In the genomic region with DNA sequence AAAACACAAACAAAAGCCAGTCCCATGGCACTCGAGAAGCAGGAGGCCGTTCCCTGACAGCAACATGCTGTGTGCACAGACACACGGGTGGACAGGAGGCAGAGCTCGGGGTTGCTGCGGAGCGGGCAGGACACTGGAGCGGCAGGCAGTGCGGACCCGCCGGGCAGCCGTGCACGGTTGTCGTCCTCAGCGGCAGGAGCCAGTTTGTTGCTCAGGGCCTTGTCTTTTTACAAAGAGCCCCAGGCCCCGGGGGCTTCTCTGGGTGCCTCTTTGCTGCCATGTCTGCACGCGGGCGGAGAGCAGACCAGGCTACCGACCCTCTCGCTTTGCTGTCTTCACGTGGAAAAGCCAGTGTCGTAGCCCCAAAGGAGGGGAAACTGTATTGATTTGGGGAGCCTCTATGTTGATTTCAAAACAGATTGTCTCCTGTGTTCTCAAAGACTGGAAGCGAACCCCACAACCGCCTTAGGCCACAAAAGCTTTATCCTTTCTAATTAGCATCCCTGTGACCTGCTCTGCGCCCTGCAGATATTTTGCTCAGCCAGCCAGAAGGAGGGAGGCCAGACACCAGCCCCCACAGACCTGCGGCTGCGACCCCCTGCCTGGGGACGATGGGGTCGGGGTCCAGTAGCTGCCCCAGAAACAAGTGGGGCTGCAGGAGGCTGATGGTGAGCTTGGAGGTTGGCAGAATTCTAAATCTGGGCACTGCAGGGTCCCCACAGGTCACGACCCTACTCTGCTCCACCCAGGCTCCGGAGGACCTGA, we compare ENCODE assay signal across 1 cellular context.
A peak's percentile ranks its signal among the peaks of the same experiment; 100 is the strongest.
TF ChIP-seq lines count a peak whose summit lies in the region.

No MANE protein-coding gene starts in this region.

TF ChIP-seq in HepG2, 621 proteins besides CTCF, POLR2A, EP300 and RAD21 (continued from another document and continues in another):
- no peak for TF ChIP-seq NONO (IDR thresholded peaks at IDR 0.05)
- no peak for TF ChIP-seq NONO (CRISPR knock-in tag; conservative IDR thresholded peaks at IDR 0.05)
- TF ChIP-seq, protein P1, sequence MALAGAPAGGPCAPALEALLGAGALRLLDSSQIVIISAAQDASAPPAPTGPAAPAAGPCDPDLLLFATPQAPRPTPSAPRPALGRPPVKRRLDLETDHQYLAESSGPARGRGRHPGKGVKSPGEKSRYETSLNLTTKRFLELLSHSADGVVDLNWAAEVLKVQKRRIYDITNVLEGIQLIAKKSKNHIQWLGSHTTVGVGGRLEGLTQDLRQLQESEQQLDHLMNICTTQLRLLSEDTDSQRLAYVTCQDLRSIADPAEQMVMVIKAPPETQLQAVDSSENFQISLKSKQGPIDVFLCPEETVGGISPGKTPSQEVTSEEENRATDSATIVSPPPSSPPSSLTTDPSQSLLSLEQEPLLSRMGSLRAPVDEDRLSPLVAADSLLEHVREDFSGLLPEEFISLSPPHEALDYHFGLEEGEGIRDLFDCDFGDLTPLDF (CRISPR knock-in tag; IDR thresholded peaks at IDR 0.05) = no peak
- TF ChIP-seq, protein P2, sequence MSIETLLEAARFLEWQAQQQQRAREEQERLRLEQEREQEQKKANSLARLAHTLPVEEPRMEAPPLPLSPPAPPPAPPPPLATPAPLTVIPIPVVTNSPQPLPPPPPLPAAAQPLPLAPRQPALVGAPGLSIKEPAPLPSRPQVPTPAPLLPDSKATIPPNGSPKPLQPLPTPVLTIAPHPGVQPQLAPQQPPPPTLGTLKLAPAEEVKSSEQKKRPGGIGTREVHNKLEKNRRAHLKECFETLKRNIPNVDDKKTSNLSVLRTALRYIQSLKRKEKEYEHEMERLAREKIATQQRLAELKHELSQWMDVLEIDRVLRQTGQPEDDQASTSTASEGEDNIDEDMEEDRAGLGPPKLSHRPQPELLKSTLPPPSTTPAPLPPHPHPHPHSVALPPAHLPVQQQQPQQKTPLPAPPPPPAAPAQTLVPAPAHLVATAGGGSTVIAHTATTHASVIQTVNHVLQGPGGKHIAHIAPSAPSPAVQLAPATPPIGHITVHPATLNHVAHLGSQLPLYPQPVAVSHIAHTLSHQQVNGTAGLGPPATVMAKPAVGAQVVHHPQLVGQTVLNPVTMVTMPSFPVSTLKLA (IDR thresholded peaks at IDR 0.05) = no peak
- TF ChIP-seq ZNF446 (CRISPR knock-in tag; IDR thresholded peaks at IDR 0.05) = no peak
- TF ChIP-seq, protein P3, sequence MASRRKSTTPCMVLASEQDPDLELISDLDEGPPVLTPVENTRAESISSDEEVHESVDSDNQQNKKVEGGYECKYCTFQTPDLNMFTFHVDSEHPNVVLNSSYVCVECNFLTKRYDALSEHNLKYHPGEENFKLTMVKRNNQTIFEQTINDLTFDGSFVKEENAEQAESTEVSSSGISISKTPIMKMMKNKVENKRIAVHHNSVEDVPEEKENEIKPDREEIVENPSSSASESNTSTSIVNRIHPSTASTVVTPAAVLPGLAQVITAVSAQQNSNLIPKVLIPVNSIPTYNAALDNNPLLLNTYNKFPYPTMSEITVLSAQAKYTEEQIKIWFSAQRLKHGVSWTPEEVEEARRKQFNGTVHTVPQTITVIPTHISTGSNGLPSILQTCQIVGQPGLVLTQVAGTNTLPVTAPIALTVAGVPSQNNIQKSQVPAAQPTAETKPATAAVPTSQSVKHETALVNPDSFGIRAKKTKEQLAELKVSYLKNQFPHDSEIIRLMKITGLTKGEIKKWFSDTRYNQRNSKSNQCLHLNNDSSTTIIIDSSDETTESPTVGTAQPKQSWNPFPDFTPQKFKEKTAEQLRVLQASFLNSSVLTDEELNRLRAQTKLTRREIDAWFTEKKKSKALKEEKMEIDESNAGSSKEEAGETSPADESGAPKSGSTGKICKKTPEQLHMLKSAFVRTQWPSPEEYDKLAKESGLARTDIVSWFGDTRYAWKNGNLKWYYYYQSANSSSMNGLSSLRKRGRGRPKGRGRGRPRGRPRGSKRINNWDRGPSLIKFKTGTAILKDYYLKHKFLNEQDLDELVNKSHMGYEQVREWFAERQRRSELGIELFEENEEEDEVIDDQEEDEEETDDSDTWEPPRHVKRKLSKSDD (CRISPR knock-in tag; IDR thresholded peaks at IDR 0.05; ENCODE audit: low read depth) = no peak
- no peak for TF ChIP-seq MAFG (CRISPR knock-in tag; IDR thresholded peaks at IDR 0.05)
- TF ChIP-seq YY1 (IDR thresholded peaks at IDR 0.05; ENCODE audit: insufficient read depth, insufficient replicate concordance, low read depth, low read length) = peak; percentile 26
- no peak for TF ChIP-seq DNMT3B (CRISPR knock-in tag; conservative IDR thresholded peaks at IDR 0.05)
- no peak for TF ChIP-seq SIX1 (CRISPR knock-in tag; IDR thresholded peaks at IDR 0.05; ENCODE audit: borderline replicate concordance)
- no peak for TF ChIP-seq NR2C2 (CRISPR knock-in tag; IDR thresholded peaks at IDR 0.05; ENCODE audit: borderline replicate concordance)
- TF ChIP-seq, protein P4, sequence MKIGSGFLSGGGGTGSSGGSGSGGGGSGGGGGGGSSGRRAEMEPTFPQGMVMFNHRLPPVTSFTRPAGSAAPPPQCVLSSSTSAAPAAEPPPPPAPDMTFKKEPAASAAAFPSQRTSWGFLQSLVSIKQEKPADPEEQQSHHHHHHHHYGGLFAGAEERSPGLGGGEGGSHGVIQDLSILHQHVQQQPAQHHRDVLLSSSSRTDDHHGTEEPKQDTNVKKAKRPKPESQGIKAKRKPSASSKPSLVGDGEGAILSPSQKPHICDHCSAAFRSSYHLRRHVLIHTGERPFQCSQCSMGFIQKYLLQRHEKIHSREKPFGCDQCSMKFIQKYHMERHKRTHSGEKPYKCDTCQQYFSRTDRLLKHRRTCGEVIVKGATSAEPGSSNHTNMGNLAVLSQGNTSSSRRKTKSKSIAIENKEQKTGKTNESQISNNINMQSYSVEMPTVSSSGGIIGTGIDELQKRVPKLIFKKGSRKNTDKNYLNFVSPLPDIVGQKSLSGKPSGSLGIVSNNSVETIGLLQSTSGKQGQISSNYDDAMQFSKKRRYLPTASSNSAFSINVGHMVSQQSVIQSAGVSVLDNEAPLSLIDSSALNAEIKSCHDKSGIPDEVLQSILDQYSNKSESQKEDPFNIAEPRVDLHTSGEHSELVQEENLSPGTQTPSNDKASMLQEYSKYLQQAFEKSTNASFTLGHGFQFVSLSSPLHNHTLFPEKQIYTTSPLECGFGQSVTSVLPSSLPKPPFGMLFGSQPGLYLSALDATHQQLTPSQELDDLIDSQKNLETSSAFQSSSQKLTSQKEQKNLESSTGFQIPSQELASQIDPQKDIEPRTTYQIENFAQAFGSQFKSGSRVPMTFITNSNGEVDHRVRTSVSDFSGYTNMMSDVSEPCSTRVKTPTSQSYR (CRISPR knock-in tag; IDR thresholded peaks at IDR 0.05; ENCODE audit: borderline replicate concordance) = 0 out of 2 replicates have a peak, but pooled peaks have one; percentile 8
- TF ChIP-seq ARHGAP35 (CRISPR knock-in tag; IDR thresholded peaks at IDR 0.05; ENCODE audit: borderline replicate concordance) = no peak
- TF ChIP-seq PCBP1 (IDR thresholded peaks at IDR 0.05; ENCODE audit: borderline replicate concordance, low read depth, low read length) = 0 out of 2 replicates have a peak, but pooled peaks have one; percentile 10
- peak; percentile 81 for TF ChIP-seq RBFOX2 (IDR thresholded peaks at IDR 0.05; ENCODE audit: low read depth, low read length)
- no peak for TF ChIP-seq ZNF20 (CRISPR knock-in tag; IDR thresholded peaks at IDR 0.05)
- TF ChIP-seq, protein P5, sequence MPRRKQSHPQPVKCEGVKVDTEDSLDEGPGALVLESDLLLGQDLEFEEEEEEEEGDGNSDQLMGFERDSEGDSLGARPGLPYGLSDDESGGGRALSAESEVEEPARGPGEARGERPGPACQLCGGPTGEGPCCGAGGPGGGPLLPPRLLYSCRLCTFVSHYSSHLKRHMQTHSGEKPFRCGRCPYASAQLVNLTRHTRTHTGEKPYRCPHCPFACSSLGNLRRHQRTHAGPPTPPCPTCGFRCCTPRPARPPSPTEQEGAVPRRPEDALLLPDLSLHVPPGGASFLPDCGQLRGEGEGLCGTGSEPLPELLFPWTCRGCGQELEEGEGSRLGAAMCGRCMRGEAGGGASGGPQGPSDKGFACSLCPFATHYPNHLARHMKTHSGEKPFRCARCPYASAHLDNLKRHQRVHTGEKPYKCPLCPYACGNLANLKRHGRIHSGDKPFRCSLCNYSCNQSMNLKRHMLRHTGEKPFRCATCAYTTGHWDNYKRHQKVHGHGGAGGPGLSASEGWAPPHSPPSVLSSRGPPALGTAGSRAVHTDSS (CRISPR knock-in tag; conservative IDR thresholded peaks at IDR 0.05) = no peak
- no peak for TF ChIP-seq HNRNPK (IDR thresholded peaks at IDR 0.05; ENCODE audit: low read depth, low read length, poor library complexity, severe bottlenecking)
- TF ChIP-seq, protein P6, sequence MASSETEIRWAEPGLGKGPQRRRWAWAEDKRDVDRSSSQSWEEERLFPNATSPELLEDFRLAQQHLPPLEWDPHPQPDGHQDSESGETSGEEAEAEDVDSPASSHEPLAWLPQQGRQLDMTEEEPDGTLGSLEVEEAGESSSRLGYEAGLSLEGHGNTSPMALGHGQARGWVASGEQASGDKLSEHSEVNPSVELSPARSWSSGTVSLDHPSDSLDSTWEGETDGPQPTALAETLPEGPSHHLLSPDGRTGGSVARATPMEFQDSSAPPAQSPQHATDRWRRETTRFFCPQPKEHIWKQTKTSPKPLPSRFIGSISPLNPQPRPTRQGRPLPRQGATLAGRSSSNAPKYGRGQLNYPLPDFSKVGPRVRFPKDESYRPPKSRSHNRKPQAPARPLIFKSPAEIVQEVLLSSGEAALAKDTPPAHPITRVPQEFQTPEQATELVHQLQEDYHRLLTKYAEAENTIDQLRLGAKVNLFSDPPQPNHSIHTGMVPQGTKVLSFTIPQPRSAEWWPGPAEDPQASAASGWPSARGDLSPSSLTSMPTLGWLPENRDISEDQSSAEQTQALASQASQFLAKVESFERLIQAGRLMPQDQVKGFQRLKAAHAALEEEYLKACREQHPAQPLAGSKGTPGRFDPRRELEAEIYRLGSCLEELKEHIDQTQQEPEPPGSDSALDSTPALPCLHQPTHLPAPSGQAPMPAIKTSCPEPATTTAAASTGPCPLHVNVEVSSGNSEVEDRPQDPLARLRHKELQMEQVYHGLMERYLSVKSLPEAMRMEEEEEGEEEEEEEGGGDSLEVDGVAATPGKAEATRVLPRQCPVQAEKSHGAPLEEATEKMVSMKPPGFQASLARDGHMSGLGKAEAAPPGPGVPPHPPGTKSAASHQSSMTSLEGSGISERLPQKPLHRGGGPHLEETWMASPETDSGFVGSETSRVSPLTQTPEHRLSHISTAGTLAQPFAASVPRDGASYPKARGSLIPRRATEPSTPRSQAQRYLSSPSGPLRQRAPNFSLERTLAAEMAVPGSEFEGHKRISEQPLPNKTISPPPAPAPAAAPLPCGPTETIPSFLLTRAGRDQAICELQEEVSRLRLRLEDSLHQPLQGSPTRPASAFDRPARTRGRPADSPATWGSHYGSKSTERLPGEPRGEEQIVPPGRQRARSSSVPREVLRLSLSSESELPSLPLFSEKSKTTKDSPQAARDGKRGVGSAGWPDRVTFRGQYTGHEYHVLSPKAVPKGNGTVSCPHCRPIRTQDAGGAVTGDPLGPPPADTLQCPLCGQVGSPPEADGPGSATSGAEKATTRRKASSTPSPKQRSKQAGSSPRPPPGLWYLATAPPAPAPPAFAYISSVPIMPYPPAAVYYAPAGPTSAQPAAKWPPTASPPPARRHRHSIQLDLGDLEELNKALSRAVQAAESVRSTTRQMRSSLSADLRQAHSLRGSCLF (CRISPR knock-in tag; IDR thresholded peaks at IDR 0.05; ENCODE audit: borderline replicate concordance) = no peak
- no peak for TF ChIP-seq NKX3-1 (CRISPR knock-in tag; IDR thresholded peaks at IDR 0.05)
- no peak for TF ChIP-seq ZSCAN9 (CRISPR knock-in tag; IDR thresholded peaks at IDR 0.05; ENCODE audit: borderline replicate concordance)
- no peak for TF ChIP-seq ZKSCAN5 (CRISPR knock-in tag; IDR thresholded peaks at IDR 0.05)
- TF ChIP-seq, protein P7, sequence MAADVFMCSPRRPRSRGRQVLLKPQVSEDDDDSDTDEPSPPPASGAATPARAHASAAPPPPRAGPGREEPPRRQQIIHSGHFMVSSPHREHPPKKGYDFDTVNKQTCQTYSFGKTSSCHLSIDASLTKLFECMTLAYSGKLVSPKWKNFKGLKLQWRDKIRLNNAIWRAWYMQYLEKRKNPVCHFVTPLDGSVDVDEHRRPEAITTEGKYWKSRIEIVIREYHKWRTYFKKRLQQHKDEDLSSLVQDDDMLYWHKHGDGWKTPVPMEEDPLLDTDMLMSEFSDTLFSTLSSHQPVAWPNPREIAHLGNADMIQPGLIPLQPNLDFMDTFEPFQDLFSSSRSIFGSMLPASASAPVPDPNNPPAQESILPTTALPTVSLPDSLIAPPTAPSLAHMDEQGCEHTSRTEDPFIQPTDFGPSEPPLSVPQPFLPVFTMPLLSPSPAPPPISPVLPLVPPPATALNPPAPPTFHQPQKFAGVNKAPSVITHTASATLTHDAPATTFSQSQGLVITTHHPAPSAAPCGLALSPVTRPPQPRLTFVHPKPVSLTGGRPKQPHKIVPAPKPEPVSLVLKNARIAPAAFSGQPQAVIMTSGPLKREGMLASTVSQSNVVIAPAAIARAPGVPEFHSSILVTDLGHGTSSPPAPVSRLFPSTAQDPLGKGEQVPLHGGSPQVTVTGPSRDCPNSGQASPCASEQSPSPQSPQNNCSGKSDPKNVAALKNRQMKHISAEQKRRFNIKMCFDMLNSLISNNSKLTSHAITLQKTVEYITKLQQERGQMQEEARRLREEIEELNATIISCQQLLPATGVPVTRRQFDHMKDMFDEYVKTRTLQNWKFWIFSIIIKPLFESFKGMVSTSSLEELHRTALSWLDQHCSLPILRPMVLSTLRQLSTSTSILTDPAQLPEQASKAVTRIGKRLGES (CRISPR knock-in tag; IDR thresholded peaks at IDR 0.05; ENCODE audit: borderline replicate concordance) = no peak
- TF ChIP-seq NFYB (CRISPR knock-in tag; IDR thresholded peaks at IDR 0.05) = no peak
- TF ChIP-seq, protein P8, sequence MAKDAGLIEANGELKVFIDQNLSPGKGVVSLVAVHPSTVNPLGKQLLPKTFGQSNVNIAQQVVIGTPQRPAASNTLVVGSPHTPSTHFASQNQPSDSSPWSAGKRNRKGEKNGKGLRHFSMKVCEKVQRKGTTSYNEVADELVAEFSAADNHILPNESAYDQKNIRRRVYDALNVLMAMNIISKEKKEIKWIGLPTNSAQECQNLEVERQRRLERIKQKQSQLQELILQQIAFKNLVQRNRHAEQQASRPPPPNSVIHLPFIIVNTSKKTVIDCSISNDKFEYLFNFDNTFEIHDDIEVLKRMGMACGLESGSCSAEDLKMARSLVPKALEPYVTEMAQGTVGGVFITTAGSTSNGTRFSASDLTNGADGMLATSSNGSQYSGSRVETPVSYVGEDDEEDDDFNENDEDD (CRISPR knock-in tag; IDR thresholded peaks at IDR 0.05; ENCODE audit: borderline replicate concordance) = no peak
- no peak for TF ChIP-seq MED13 (CRISPR knock-in tag; IDR thresholded peaks at IDR 0.05)
- TF ChIP-seq NFKB2 (CRISPR knock-in tag; IDR thresholded peaks at IDR 0.05; ENCODE audit: borderline replicate concordance) = 0 out of 2 replicates have a peak, but pooled peaks have one; percentile 17
- TF ChIP-seq, protein P9, sequence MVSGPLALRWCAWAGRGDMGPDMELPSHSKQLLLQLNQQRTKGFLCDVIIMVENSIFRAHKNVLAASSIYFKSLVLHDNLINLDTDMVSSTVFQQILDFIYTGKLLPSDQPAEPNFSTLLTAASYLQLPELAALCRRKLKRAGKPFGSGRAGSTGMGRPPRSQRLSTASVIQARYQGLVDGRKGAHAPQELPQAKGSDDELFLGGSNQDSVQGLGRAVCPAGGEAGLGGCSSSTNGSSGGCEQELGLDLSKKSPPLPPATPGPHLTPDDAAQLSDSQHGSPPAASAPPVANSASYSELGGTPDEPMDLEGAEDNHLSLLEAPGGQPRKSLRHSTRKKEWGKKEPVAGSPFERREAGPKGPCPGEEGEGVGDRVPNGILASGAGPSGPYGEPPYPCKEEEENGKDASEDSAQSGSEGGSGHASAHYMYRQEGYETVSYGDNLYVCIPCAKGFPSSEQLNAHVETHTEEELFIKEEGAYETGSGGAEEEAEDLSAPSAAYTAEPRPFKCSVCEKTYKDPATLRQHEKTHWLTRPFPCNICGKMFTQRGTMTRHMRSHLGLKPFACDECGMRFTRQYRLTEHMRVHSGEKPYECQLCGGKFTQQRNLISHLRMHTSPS (CRISPR knock-in tag; IDR thresholded peaks at IDR 0.05; ENCODE audit: low read depth) = no peak; the same call in 1 of the 2 replicates
- no peak for TF ChIP-seq SMARCC2 (IDR thresholded peaks at IDR 0.05)
